In the genomic region with DNA sequence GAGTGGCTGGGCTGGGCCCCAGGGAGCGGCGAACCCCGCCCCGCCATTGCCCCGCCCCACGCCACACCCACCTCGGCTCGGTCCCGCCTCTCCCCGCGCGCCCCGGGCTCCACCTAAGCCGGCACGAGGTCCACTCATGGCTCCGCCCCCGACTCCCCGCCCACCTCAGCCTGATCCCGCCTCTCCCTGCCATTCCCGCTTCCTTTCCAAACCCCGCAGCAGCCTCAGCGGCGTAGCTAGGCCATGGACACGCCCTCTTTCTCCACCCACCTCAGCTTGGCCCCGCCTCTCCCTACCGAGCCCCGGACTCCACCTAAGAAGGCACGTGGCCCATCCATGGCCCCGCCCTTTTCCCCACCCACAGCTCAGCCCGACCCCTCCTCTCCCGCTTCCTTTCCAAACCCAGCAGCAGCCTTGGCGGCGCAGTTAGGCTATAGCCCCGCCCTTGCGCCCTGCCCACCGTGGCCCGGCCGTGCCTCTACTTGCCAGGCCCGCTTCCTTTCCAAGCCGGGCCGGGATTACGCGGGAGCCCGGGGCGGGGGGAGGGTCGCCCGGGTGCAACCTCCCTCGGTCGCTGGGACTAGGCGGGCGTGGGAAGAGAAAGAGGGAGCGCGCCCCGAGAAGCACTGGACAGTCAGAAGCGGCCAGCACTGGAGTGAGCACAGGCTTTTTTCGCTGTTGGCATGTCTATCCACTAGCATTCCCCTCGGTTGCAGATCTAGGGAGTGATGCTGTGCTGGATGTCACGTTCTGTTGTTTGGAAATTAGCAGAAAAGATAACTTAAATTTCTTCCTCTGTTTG, we compare ENCODE assay signal across 8 cellular contexts. TPM values are rescaled to one million over a fixed set of nuclear protein-coding genes. Genes with fewer than 3 reads are reported as not detected.
DNase-seq lines count a peak whose midpoint lies in the region; ATAC-seq and TF ChIP-seq lines count a peak whose summit lies in the region.

RELL1 (minus strand) TSS at position 4 of the 802 bp plus-strand sequence. CDS start 89 bp downstream, outside the sequence.

- no peak for TF ChIP-seq POLR2A in NB4 (IDR thresholded peaks at IDR 0.05; ENCODE audit: extremely low read depth, insufficient read length)

- peak; percentile 100 for DNase-seq in GDM1 (lab: John Stamatoyannopoulos, UW)
- DNase-seq in NB4 (ENCODE audit: low read depth): peak; percentile 100
- DNase-seq in SK-N-SH: peak; percentile 97
- DNase-seq in activated naive CD4-positive, alpha-beta T cell treated with anti-CD3 and anti-CD28 coated beads, Interleukin-2, amount 10 ng/mL, durations not matched to agents 7 days and 5 days: peak; percentile 100
- peak; percentile 98 for DNase-seq in foreskin melanocyte
- DNase-seq in stromal cell of bone marrow (ENCODE audit: low read depth): peak; percentile 98

- under 1% methylated on average over 36 of the region's 58 CpGs for WGBS in SK-N-SH (ENCODE audit: low lambda C conversion rate)

- H3K9me2 ChIP-seq in SK-N-SH: no peaks in the 10 kb centered on the region

- H3F3A ChIP-seq in SK-N-SH (replicated peaks; ENCODE audit: insufficient read depth): no peaks in the 10 kb centered on the region

- TF ChIP-seq CTCF in NB4 (IDR thresholded peaks at IDR 0.05; ENCODE audit: low read depth, low read length) (no peak), SK-N-SH (IDR thresholded peaks at IDR 0.05) (no peak)

- peak within 1 kb of the TSS; percentile 86 for H3K4me2 ChIP-seq in SK-N-SH

- H3K27ac Mint-ChIP-seq in activated naive CD4-positive, alpha-beta T cell treated with anti-CD3 and anti-CD28 coated beads, Interleukin-2, amount 10 ng/mL, durations not matched to agents 7 days and 5 days: peak within 1 kb of the TSS; percentile 98

- peak within 1 kb of the TSS; percentile 92 for H3K4me3 Mint-ChIP-seq in activated naive CD4-positive, alpha-beta T cell treated with anti-CD3 and anti-CD28 coated beads, Interleukin-2, amount 10 ng/mL, durations not matched to agents 7 days and 5 days

- POLR2A ChIA-PET in SK-N-SH (lab: Yijun Ruan, JAX): interaction anchor here (0.6 kb wide), 3 partner anchors 27 to 93 kb away, joined by 3 to 6 read pairs (median 4); no protein-coding TSS in a partner anchor

- ATAC-seq in HG02571 (IDR thresholded peaks at IDR 0.05; ENCODE audit: unreplicated experiment): peak; percentile 75

- H3K9ac ChIP-seq in SK-N-SH: peak within 1 kb of the TSS; percentile 93

- no peak for TF ChIP-seq RAD21 in SK-N-SH (IDR thresholded peaks at IDR 0.05; ENCODE audit: low read length)

- H2AFZ ChIP-seq in SK-N-SH (ENCODE audit: low read depth) (peak within 1 kb of the TSS; percentile 89), neuron (ENCODE audit: low read depth, low read length) (peak within 1 kb of the TSS; percentile 86)

- peaks cover 27% of the 10 kb centered on the region; the same call in 1 of the 2 replicates for H3K79me2 ChIP-seq in SK-N-SH (ENCODE audit: insufficient read depth)

- H3K27me3 Mint-ChIP-seq in activated naive CD4-positive, alpha-beta T cell treated with anti-CD3 and anti-CD28 coated beads, Interleukin-2, amount 10 ng/mL, durations not matched to agents 7 days and 5 days: peaks cover 3% of the 10 kb centered on the region

- H3K36me3 ChIP-seq in SK-N-SH (replicated peaks in 1 of 2; ENCODE audit: control insufficient read depth in 1 of 2, insufficient read depth in 2 of 2, low read length in 1 of 2): no peaks in the 10 kb centered on the region
- no peaks in the 10 kb centered on the region for H3K36me3 ChIP-seq in neuron (ENCODE audit: insufficient read depth, low read length)

- CTCF ChIA-PET in SK-N-SH (lab: Yijun Ruan, JAX): interaction anchor here (0.9 to 2.0 kb wide), 4 partner anchors 12 to 115 kb away, joined by 3 to 6 read pairs (median 3); no protein-coding TSS in a partner anchor
- CTCF ChIA-PET in activated naive CD4-positive, alpha-beta T cell treated with anti-CD3 and anti-CD28 coated beads, Interleukin-2, amount 10 ng/mL, durations not matched to agents 7 days and 5 days (lab: Charles Lee): interaction anchor here (0.5 to 1.0 kb wide), 2 partner anchors 69 to 180 kb away, joined by 3 to 4 read pairs; no protein-coding TSS in a partner anchor

- H3K9me3 Mint-ChIP-seq in activated naive CD4-positive, alpha-beta T cell treated with anti-CD3 and anti-CD28 coated beads, Interleukin-2, amount 10 ng/mL, durations not matched to agents 7 days and 5 days: no peaks in the 10 kb centered on the region

- H3K4me1 ChIP-seq in SK-N-SH (ENCODE audit: control insufficient read depth in 1 of 2, insufficient read depth in 2 of 2, low read depth in 1 of 2, low read length in 1 of 2) (peaks cover 3 to 16% of the 10 kb centered on the region in 2 experiments; a peak in 3 of 4 replicates), neuron (ENCODE audit: insufficient read depth, low read length) (peaks cover 22% of the 10 kb centered on the region)

- peak within 1 kb of the TSS; percentile 78 for H3K4me3 ChIP-seq in NB4 (ENCODE audit: low read depth, low read length)
- peak within 1 kb of the TSS; percentile 64 to 91 for H3K4me3 ChIP-seq in SK-N-SH (ENCODE audit: low read depth in 2 of 2, low read length in 1 of 2)
- H3K4me3 ChIP-seq in neuron (ENCODE audit: low read length): peak within 1 kb of the TSS; percentile 81

- H3K27me3 ChIP-seq in SK-N-SH (ENCODE audit: insufficient read depth) (no peaks in the 10 kb centered on the region), neuron (ENCODE audit: insufficient read depth, low read length) (no peaks in the 10 kb centered on the region)

- peak within 1 kb of the TSS; percentile 76 to 86 for H3K27ac ChIP-seq in SK-N-SH (ENCODE audit: low read depth in 2 of 2, low read length in 1 of 2)

- no peak for TF ChIP-seq EP300 in SK-N-SH (IDR thresholded peaks at IDR 0.05; ENCODE audit: borderline replicate concordance in 1 of 2, low read depth in 1 of 2, low read length in 1 of 2)

- peaks cover 27% of the 10 kb centered on the region for H3K36me3 Mint-ChIP-seq in activated naive CD4-positive, alpha-beta T cell treated with anti-CD3 and anti-CD28 coated beads, Interleukin-2, amount 10 ng/mL, durations not matched to agents 7 days and 5 days

- H3K9me3 ChIP-seq in SK-N-SH (no peaks in the 10 kb centered on the region), neuron (ENCODE audit: low read length) (no peaks in the 10 kb centered on the region)

- 0 out of 2 replicates have a peak, but pooled peaks cover 3% of the 10 kb centered on the region for H4K20me1 ChIP-seq in SK-N-SH (ENCODE audit: insufficient read depth)

- peaks cover 38% of the 10 kb centered on the region for H3K4me1 Mint-ChIP-seq in activated naive CD4-positive, alpha-beta T cell treated with anti-CD3 and anti-CD28 coated beads, Interleukin-2, amount 10 ng/mL, durations not matched to agents 7 days and 5 days

TF ChIP-seq in SK-N-SH, 30 proteins besides CTCF, POLR2A, EP300 and RAD21:
- TF ChIP-seq GABPA (IDR thresholded peaks at IDR 0.05; ENCODE audit: low read depth): no peak
- TF ChIP-seq SMC3 (IDR thresholded peaks at IDR 0.05; ENCODE audit: low read depth, low read length): no peak
- peak; percentile 42 for TF ChIP-seq MXI1 (IDR thresholded peaks at IDR 0.05; ENCODE audit: low read depth, low read length)
- TF ChIP-seq JUND (IDR thresholded peaks at IDR 0.05): no peak
- no peak for TF ChIP-seq RXRA (IDR thresholded peaks at IDR 0.05; ENCODE audit: borderline replicate concordance, low read depth)
- no peak for TF ChIP-seq GATA2 (CRISPR knock-in tag; IDR thresholded peaks at IDR 0.05)
- no peak for TF ChIP-seq NFIC (IDR thresholded peaks at IDR 0.05; ENCODE audit: borderline replicate concordance)
- TF ChIP-seq RFX5 (IDR thresholded peaks at IDR 0.05; ENCODE audit: low read length): no peak
- TF ChIP-seq SIN3A (IDR thresholded peaks at IDR 0.05; ENCODE audit: borderline replicate concordance, low read depth, low read length): no peak
- peak; percentile 68 for TF ChIP-seq USF2 (IDR thresholded peaks at IDR 0.05; ENCODE audit: borderline replicate concordance, low read depth, low read length)
- peak; percentile 16 for TF ChIP-seq CHD2 (IDR thresholded peaks at IDR 0.05; ENCODE audit: low read length, partially characterized antibody)
- no peak for TF ChIP-seq FOSL2 (IDR thresholded peaks at IDR 0.05; ENCODE audit: borderline replicate concordance, low read depth)
- 0 out of 2 replicates have a peak, but pooled peaks have one; percentile 19 for TF ChIP-seq RCOR1 (IDR thresholded peaks at IDR 0.05; ENCODE audit: low read length)
- no peak; the same call in 1 of the 2 replicates for TF ChIP-seq POLR2AphosphoS5 (IDR thresholded peaks at IDR 0.05; ENCODE audit: low read depth, low read length)
- TF ChIP-seq USF1 (IDR thresholded peaks at IDR 0.05; ENCODE audit: borderline replicate concordance, low read depth): peak; percentile 89
- no peak for TF ChIP-seq EZH2phosphoT487 (IDR thresholded peaks at IDR 0.05; ENCODE audit: borderline replicate concordance, low read depth)

RNA-seq across cellular contexts. Expression of gene RELL1, which starts in this region (rescaled TPM):
- 4.0 and 4.5 TPM in 2 replicates for polyA plus RNA-seq in SK-N-SH (2012; rRNA removed)
- polyA plus RNA-seq in SK-N-SH (2012; cell fraction: cytosol; rRNA removed): 4.4 and 4.5 TPM in 2 replicates
- polyA plus RNA-seq in SK-N-SH (2012; cell fraction: nucleus; rRNA removed): 3.9 and 4.9 TPM in 2 replicates

Comparison
In these comparisons a context has a peak if more than half of its experiments do, and no peak if none do; other contexts are left out.
1. Peak in every context shown above with its lines: DNase-seq, ATAC-seq, H3K4me3 ChIP-seq and H3K27ac ChIP-seq.